Comparison of ENCODE assay signal across 23 cellular contexts in the genomic region with DNA sequence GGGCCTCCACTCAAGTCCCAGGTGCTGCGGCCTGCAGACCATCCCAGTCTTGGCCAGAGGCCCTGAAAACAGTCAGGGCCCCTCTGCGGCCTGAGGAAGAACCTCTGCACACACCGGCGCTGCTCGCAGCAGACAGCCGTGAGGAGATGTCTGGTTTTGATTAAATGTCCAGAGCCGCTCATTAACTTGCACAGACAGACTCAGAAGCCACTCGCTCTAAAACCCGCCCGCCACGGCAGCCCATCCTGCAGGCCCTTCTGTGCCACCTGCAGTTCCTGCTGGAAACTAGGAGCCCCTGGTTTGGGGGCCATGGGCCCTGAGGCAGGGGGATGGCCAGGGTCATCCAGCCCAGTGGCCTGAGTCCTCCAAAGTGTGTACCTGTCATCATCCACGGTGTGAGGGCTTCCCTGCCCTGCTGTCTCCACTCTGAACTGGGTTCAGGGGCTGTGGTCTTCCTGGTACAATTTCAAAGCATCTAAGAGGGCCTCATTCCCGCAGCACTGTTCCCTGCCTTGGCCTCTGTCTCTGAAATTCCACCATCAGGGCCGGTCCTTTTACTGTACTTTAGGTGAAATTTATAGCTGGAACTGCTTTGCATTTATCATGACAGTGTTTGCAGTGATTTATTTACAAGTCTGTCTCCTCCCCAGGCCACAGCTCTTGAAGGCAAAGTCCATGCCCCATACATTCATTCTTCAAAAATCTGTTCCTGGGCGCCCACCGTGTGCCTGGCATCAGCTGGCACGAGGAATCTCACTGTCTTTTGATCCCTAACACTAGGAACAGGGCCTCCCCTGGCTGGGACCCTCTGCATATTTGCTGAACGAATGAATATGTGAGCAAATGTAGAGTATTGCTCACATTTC. TPM values are rescaled to one million over a fixed set of nuclear protein-coding genes. Genes with fewer than 3 reads are reported as not detected.
DNase-seq lines count a peak whose midpoint lies in the region; FAIRE-seq and TF ChIP-seq lines count a peak whose summit lies in the region.
"Had no signal": no experiment of that assay in that cellular context is flagged by ENCODE, and none has a peak within 500 bp of the region (broad histone marks: within the 10 kb centered on the region; RNA-seq: fewer than 3 reads in every experiment).

No MANE protein-coding gene starts in this region.

- H3K27ac ChIP-seq in SJSA1 (peak overlapping the region; percentile 46), hepatocyte (peak overlapping the region; percentile 84)
- H3K27ac ChIP-seq: C4-2B, gastroesophageal sphincter had no signal

- no peak overlapping the region for H3K4me3 ChIP-seq in AG10803 (ENCODE audit: low read length)
- H3K4me3 ChIP-seq in SJSA1: no peak overlapping the region
- no peak overlapping the region for H3K4me3 ChIP-seq in hepatocyte
- H3K4me3 ChIP-seq: gastroesophageal sphincter, testis had no signal

- H3K4me1 ChIP-seq in SJSA1 (replicated peaks) (peaks cover 68% of the 10 kb centered on the region), hepatocyte (ENCODE audit: insufficient read depth) (peaks cover 44% of the 10 kb centered on the region)

- TF ChIP-seq CTCF in AG10803 (conservative IDR thresholded peaks at IDR 0.05; ENCODE audit: low read length): no peak
- no peak for TF ChIP-seq CTCF in hepatocyte (IDR thresholded peaks at IDR 0.05; ENCODE audit: poor library complexity)
- no peak for TF ChIP-seq CTCF in nephron (IDR thresholded peaks at IDR 0.05; ENCODE audit: unreplicated experiment in 3 of 3)

- no peaks in the 10 kb centered on the region for H4K20me1 ChIP-seq in hepatocyte (ENCODE audit: insufficient read depth, poor library complexity, severe bottlenecking)

- no peaks in the 10 kb centered on the region for H3K27me3 ChIP-seq in SJSA1 (replicated peaks)
- H3K27me3 ChIP-seq in hepatocyte: no peaks in the 10 kb centered on the region
- H3K27me3 ChIP-seq: gastroesophageal sphincter, testis had no signal

- H3K4me1 Mint-ChIP-seq in nephron: peaks cover 65% of the 10 kb centered on the region

- peaks cover 7% of the 10 kb centered on the region for H3K9me3 Mint-ChIP-seq in nephron
- H3K9me3 Mint-ChIP-seq: central memory CD8-positive, alpha-beta T cell had no signal

- H3K4me3 Mint-ChIP-seq in nephron: peak overlapping the region in 2 of 3 experiments; percentile 23 to 31
- H3K4me3 Mint-ChIP-seq: activated CD4-positive, alpha-beta memory T cell treated with anti-CD3 and anti-CD28 coated beads for 36 hours; central memory CD8-positive, alpha-beta T cell; stimulated activated memory B cell treated with anti-CD40 and anti-IgM and Interleukin-4, amounts not matched to agents 10 μg/mL and 1 μg/mL and 100 μg/mL, for 72 hours had no signal

- peak overlapping the region; percentile 52 for H3K4me2 ChIP-seq in hepatocyte

- 36% methylated on average over 17 of the region's 18 CpGs for WGBS in hepatocyte (ENCODE audit: low lambda C conversion rate, missing lambda C conversion rate)

- H3K27ac Mint-ChIP-seq in nephron: peak overlapping the region; percentile 86 to 93 (median 86)
- H3K27ac Mint-ChIP-seq: activated CD4-positive, alpha-beta memory T cell treated with anti-CD3 and anti-CD28 coated beads for 36 hours; stimulated activated memory B cell treated with anti-CD40 and anti-IgM and Interleukin-4, amounts not matched to agents 10 μg/mL and 1 μg/mL and 100 μg/mL, for 72 hours had no signal

- peaks cover 6% of the 10 kb centered on the region for H3K9me3 ChIP-seq in SJSA1 (replicated peaks)
- H3K9me3 ChIP-seq in hepatocyte (ENCODE audit: low read depth): no peaks in the 10 kb centered on the region
- H3K9me3 ChIP-seq: gastroesophageal sphincter, testis had no signal

- peaks cover 11% of the 10 kb centered on the region for H3K27me3 Mint-ChIP-seq in nephron (ENCODE audit: low read depth)

- no peak overlapping the region for H2AFZ ChIP-seq in hepatocyte

- DNase-seq in AG10803 (ENCODE audit: low read depth) (peak; percentile 54), SJSA1 (ENCODE audit: low read depth in 1 of 2, low spot score in 2 of 2) (peak in 1 of 2 experiments; percentile 26), hepatocyte (ENCODE audit: low spot score) (peak; percentile 52), SHP77 (lab: John Stamatoyannopoulos, UW) (no peak), GM12891 (ENCODE audit: insufficient read length, low spot score) (no peak), germinal center (ENCODE audit: low spot score) (no peak), OCI-M1 (lab: John Stamatoyannopoulos, UW) (no peak)
- DNase-seq: activated CD4-positive, alpha-beta memory T cell treated with anti-CD3 and anti-CD28 coated beads for 36 hours; activated naive CD4-positive, alpha-beta T cell; activated T-cell treated with anti-CD3 and anti-CD28 coated beads for 4 hours; effector CD4-positive, alpha-beta T cell; IMR-90; NCI-H1417 treated with DMSO at 0.1 percent for 48 hours; occipital lobe; Right ventricle myocardium superior; stimulated activated CD4-positive, alpha-beta T cell treated with anti-CD3 and anti-CD28 coated beads, Interleukin-1b, Interleukin-23, amount 100 ng/mL, for 48 hours; T-helper 1 cell; testis had no signal

- no peaks in the 10 kb centered on the region for H3K36me3 ChIP-seq in SJSA1
- no peaks in the 10 kb centered on the region for H3K36me3 ChIP-seq in hepatocyte (replicated peaks; ENCODE audit: insufficient read depth, low read depth)
- H3K36me3 ChIP-seq: gastroesophageal sphincter had no signal

- FAIRE-seq in GM12891 (lab: Jason Lieb, UNC): no peak

- no peaks in the 10 kb centered on the region for H3K36me3 Mint-ChIP-seq in nephron (ENCODE audit: low read depth)
- H3K36me3 Mint-ChIP-seq: activated CD4-positive, alpha-beta memory T cell treated with anti-CD3 and anti-CD28 coated beads for 36 hours; stimulated activated memory B cell treated with anti-CD40 and anti-IgM and Interleukin-4, amounts not matched to agents 10 μg/mL and 1 μg/mL and 100 μg/mL, for 72 hours had no signal

- H3K79me2 ChIP-seq in hepatocyte: no peaks in the 10 kb centered on the region

- H3K9me2 ChIP-seq in hepatocyte (replicated peaks; ENCODE audit: insufficient read depth): no peaks in the 10 kb centered on the region

- no peak for TF ChIP-seq POLR2A in GM12891 (IDR thresholded peaks at IDR 0.05; ENCODE audit: low read depth, low read length)

TF ChIP-seq in GM12891, 5 proteins besides CTCF, POLR2A, EP300 and RAD21:
- TF ChIP-seq SPI1 (IDR thresholded peaks at IDR 0.05; ENCODE audit: low read depth, low read length) (no peak), PAX5 (IDR thresholded peaks at IDR 0.05; ENCODE audit: insufficient read depth, low read length, severe bottlenecking) (no peak), POU2F2 (IDR thresholded peaks at IDR 0.05; ENCODE audit: low read depth, low read length) (no peak), TAF1 (IDR thresholded peaks at IDR 0.05; ENCODE audit: low read depth, low read length) (no peak), POLR2AphosphoS5 (IDR thresholded peaks at IDR 0.05; ENCODE audit: low read depth, low read length) (no peak)
TF ChIP-seq in GM12891: peak in this region for 0.

RNA-seq across cellular contexts. Expression of gene NCOR2, which starts 36.7 kb away (rescaled TPM):
- 40.0 and 44.3 TPM in 2 replicates for total RNA-seq in SJSA1 (2014; rRNA removed; shearing (Covaris generic))
- 12.9 and 40.3 TPM in 2 replicates for total RNA-seq in hepatocyte
- 121 and 136 TPM in 2 replicates for polyA plus RNA-seq in hepatocyte
- polyA plus RNA-seq in GM12891 (2012; ENCODE audit: low read depth, missing spikeins): 66.2 TPM

Comparison
In these comparisons a context has a peak if more than half of its experiments do, and no peak if none do; other contexts are left out.
1. DNase-seq: peak in AG10803 (single experiment) and hepatocyte (single experiment); none in SHP77 (0 of 2), GM12891 (single experiment), germinal center (single experiment) and OCI-M1 (single experiment).